ENCODE assay signal across 8 cellular contexts in genomic region chr6:147925826-147926225, GRCh38.
"Had no signal": no experiment of that assay in that cellular context is flagged by ENCODE, and none has a peak within 500 bp of the region (broad histone marks: within the 10 kb centered on the region; RNA-seq: fewer than 3 reads in every experiment).

No MANE protein-coding gene starts in this region.

- DNase-seq: GDM1, GF-D8 had no signal

- H3K4me3 ChIP-seq: GM12878 had no signal

- ATAC-seq: GM12878 had no signal

- FAIRE-seq: G401.6, GM12878, GM12891, GM12892, GM18507, GM19239 had no signal
